24 cellular contexts compared by ENCODE assay signal in genomic region chr9:130292104-130292503, GRCh38. TPM values are rescaled to one million over a fixed set of nuclear protein-coding genes. Genes with fewer than 3 reads are reported as not detected.
DNase-seq lines count a peak whose midpoint lies in the region; TF ChIP-seq lines count a peak whose summit lies in the region.
"Had no signal": no experiment of that assay in that cellular context is flagged by ENCODE, and none has a peak within 500 bp of the region (broad histone marks: within the 10 kb centered on the region; RNA-seq: fewer than 3 reads in every experiment).

No MANE protein-coding gene starts in this region.

- TF ChIP-seq CTCF in left ventricle myocardium inferior (IDR thresholded peaks at IDR 0.05; ENCODE audit: borderline replicate concordance) (no peak), fibroblast of villous mesenchyme (IDR thresholded peaks at IDR 0.05; ENCODE audit: insufficient read depth, low read depth, low read length) (no peak), ovary (IDR thresholded peaks at IDR 0.05) (no peak), uterus (IDR thresholded peaks at IDR 0.05) (no peak)

- TF ChIP-seq EP300 in ovary (IDR thresholded peaks at IDR 0.05), result peak; percentile 77

- H3K27ac ChIP-seq in left ventricle myocardium inferior (replicated peaks), result no peak overlapping the region
- H3K27ac ChIP-seq in ovary, result no peak overlapping the region
- H3K27ac ChIP-seq in uterus, result peak overlapping the region; percentile 75 to 84
- H3K27ac ChIP-seq: 22Rv1, heart right ventricle, neutrophil, VCaP had no signal

- H3K36me3 ChIP-seq in left ventricle myocardium inferior (no peaks in the 10 kb centered on the region), ovary (no peaks in the 10 kb centered on the region), uterus (no peaks in the 10 kb centered on the region)
- H3K36me3 ChIP-seq: heart right ventricle, neutrophil had no signal

- H3K4me1 ChIP-seq in left ventricle myocardium inferior (peaks cover 44% of the 10 kb centered on the region), ovary (ENCODE audit: insufficient read depth) (no peaks in the 10 kb centered on the region), uterus (peaks cover 3 to 7% of the 10 kb centered on the region in 2 donors)

- H3K4me3 ChIP-seq in left ventricle myocardium inferior (no peak overlapping the region), fibroblast of villous mesenchyme (ENCODE audit: low read depth, low read length) (no peak overlapping the region), ovary (no peak overlapping the region), uterus (no peak overlapping the region)
- H3K4me3 ChIP-seq: heart right ventricle had no signal

- DNase-seq in cardiac septum (ENCODE audit: low spot score) (peak; percentile 36), left ventricle myocardium inferior (no peak), fibroblast of villous mesenchyme (ENCODE audit: low read depth) (peak; percentile 20), ovary (no peak), uterus (peak; percentile 64 to 81), NCI-H1436 treated with DMSO at 0.1 percent for 48 hours (lab: John Stamatoyannopoulos, UW) (no peak), putamen (ENCODE audit: low spot score) (no peak), ureter (ENCODE audit: low spot score) (no peak)
- DNase-seq: activated CD4-positive, alpha-beta T cell treated with anti-CD3 and anti-CD28 coated beads for 48 hours; activated CD8-positive, alpha-beta memory T cell treated with anti-CD3 and anti-CD28 coated beads for 24 hours; activated effector memory CD4-positive, alpha-beta T cell treated with Interleukin-2 at 50 U/mL for 16 hours; CD4-positive, CD25-positive, alpha-beta regulatory T cell; heart right ventricle; mesendoderm; NCI-H1694 treated with DMSO at 0.1 percent for 48 hours; NCI-H2171; NCI-H524 treated with DMSO at 0.1 percent for 48 hours; stimulated activated CD4-positive, alpha-beta T cell treated with anti-CD3 and anti-CD28 coated beads, Interleukin-4, amount 100 ng/mL, for 4 hours had no signal

- no peaks in the 10 kb centered on the region for H3K9me3 ChIP-seq in left ventricle myocardium inferior (replicated peaks)
- no peaks in the 10 kb centered on the region for H3K9me3 ChIP-seq in ovary
- H3K9me3 ChIP-seq in uterus, result no peaks in the 10 kb centered on the region
- H3K9me3 ChIP-seq: heart right ventricle, neutrophil had no signal

- peaks cover 54% of the 10 kb centered on the region for H3K27me3 ChIP-seq in left ventricle myocardium inferior (ENCODE audit: low read depth)
- H3K27me3 ChIP-seq in ovary, result no peaks in the 10 kb centered on the region
- H3K27me3 ChIP-seq in uterus, result no peaks in the 10 kb centered on the region

- WGBS in ovary, 3 donors, result 47 to 63% (median 56%) methylated on average over 6 of the region's 6 CpGs

- intact Hi-C loops in cardiac septum (cut with DNase I), result no loop called here
- intact Hi-C loops in left ventricle myocardium inferior (cut with micrococcal nuclease), result no loop called here
- intact Hi-C loops in ovary (cut with DNase I), result no loop called here
- intact Hi-C loops in uterus (cut with DNase I; ENCODE audit: low total_unique reads), result no loop called here

- no peak for TF ChIP-seq POLR2A in ovary (IDR thresholded peaks at IDR 0.05)
- no peak for TF ChIP-seq POLR2A in uterus (IDR thresholded peaks at IDR 0.05)

RNA-seq across cellular contexts. Expression of gene HMCN2, which starts 26.5 kb away (rescaled TPM):
- 5.3 TPM for total RNA-seq in cardiac septum
- 5.5 TPM for total RNA-seq in left ventricle myocardium inferior
- under 0.01 TPM in 1 of 2 replicates, not detected in the other for total RNA-seq in fibroblast of villous mesenchyme
- 1 to 10 TPM in 3 of 7 donors, under 1 TPM in 4; 0.12 to 4.2 (median 0.96) TPM for total RNA-seq in ovary
- 1 to 10 TPM in 1 of 2 donors, under 1 TPM in 1; 0.98 to 1.5 TPM for polyA plus RNA-seq in ovary
- total RNA-seq in uterus, result 10 to 100 TPM in 3 of 4 donors, 1 to 10 TPM in 1; 1.8 to 46.7 (median 24.4) TPM
- total RNA-seq in ureter, result 9.5 TPM
- total RNA-seq: CD4-positive, CD25-positive, alpha-beta regulatory T cell; renal cortical epithelial cell had no signal
- polyA plus RNA-seq: CD4-positive, CD25-positive, alpha-beta regulatory T cell; fibroblast of lung; IgD-negative memory B cell had no signal

Comparison
In these comparisons a context has a peak if more than half of its experiments do, and no peak if none do; other contexts are left out.
1. DNase-seq: peak in cardiac septum (single experiment), fibroblast of villous mesenchyme (single experiment) and uterus (2 of 2); none in left ventricle myocardium inferior (single experiment), ovary (0 of 5), NCI-H1436 treated with DMSO at 0.1 percent for 48 hours (single experiment), putamen (single experiment) and ureter (single experiment).
2. H3K27ac ChIP-seq: peak in uterus (2 of 2); none in left ventricle myocardium inferior (single experiment) and ovary (0 of 2).